In the genomic region with DNA sequence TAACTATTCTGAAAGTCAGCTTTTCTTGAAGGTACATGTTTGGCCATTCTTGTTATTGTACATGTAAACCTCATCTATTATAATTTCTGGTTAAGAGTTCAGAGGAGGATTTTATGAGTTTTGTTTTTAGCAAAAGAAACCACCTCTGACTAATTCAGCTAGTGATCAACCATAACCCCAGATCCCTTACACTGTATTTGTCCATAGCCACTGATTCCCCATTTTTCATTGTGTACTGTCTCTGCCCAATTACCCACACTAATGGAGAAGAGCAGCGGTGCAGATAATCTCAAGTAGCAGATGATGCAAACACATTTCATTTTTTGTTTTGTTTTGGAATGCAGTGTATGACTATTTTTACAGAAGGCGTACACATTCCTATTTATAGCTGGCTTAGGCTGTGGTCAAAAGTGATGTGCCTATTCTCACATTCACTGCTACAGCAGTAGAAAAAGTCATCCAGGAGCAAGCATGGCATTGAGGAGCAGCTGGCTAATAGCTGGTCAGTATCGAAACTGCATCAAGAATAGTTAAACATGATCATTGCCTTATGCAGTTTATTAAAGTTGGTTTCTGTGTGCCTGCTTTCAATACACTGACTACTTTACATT, we compare ENCODE assay signal across 15 cellular contexts.
DNase-seq lines count a peak whose midpoint lies in the region; ATAC-seq, FAIRE-seq and TF ChIP-seq lines count a peak whose summit lies in the region.
"Had no signal": no experiment of that assay in that cellular context is flagged by ENCODE, and none has a peak within 500 bp of the region (broad histone marks: within the 10 kb centered on the region; RNA-seq: fewer than 3 reads in every experiment).

No MANE protein-coding gene starts in this region.

- peaks cover 0 to 6% (median 0%) of the 10 kb centered on the region in 4 donors for H3K27me3 ChIP-seq in pancreas
- no peaks in the 10 kb centered on the region for H3K27me3 ChIP-seq in endodermal cell (ENCODE audit: control insufficient read depth, insufficient read depth, low read length, poor library complexity, severe bottlenecking)
- H3K27me3 ChIP-seq: ascending aorta, left lung had no signal

- H3K27ac Mint-ChIP-seq in activated naive CD4-positive, alpha-beta T cell treated with anti-CD3 and anti-CD28 coated beads for 36 hours: no peak overlapping the region
- H3K27ac Mint-ChIP-seq in endodermal cell: no peak overlapping the region
- H3K27ac Mint-ChIP-seq: T-helper 1 cell treated with Interleukin-12 subunit alpha and Interleukin-12 subunit beta and Interleukin-4 antibody, amounts not matched to agents 30 μg/mL and 1 μg/mL, for 36 hours had no signal

- no peaks in the 10 kb centered on the region for H3K4me1 Mint-ChIP-seq in activated naive CD4-positive, alpha-beta T cell treated with anti-CD3 and anti-CD28 coated beads for 36 hours (ENCODE audit: low read depth)
- H3K4me1 Mint-ChIP-seq in endodermal cell: no peaks in the 10 kb centered on the region

- intact Hi-C loops in activated naive CD4-positive, alpha-beta T cell treated with anti-CD3 and anti-CD28 coated beads for 36 hours (cut with micrococcal nuclease): no loop called here
- intact Hi-C loops in pancreas (cut with DNase I): no loop called here

- no peak for FAIRE-seq in pancreas (lab: Jason Lieb, UNC)
- FAIRE-seq: HTR-8/SVneo, urothelium cell line had no signal

- H3K36me3 ChIP-seq in pancreas: no peaks in the 10 kb centered on the region
- H3K36me3 ChIP-seq in endodermal cell (ENCODE audit: control insufficient read depth, insufficient read depth, low read length): no peaks in the 10 kb centered on the region
- H3K36me3 ChIP-seq: ascending aorta, left lung had no signal

- H3K4me3 ChIP-seq in pancreas: no peak overlapping the region
- no peak overlapping the region for H3K4me3 ChIP-seq in endodermal cell (ENCODE audit: low read length)
- H3K4me3 ChIP-seq: ascending aorta, left lung had no signal

- peaks cover 8% of the 10 kb centered on the region for H3K9me3 Mint-ChIP-seq in activated naive CD4-positive, alpha-beta T cell treated with anti-CD3 and anti-CD28 coated beads for 36 hours
- no peaks in the 10 kb centered on the region for H3K9me3 Mint-ChIP-seq in endodermal cell
- H3K9me3 Mint-ChIP-seq: T-helper 1 cell treated with Interleukin-12 subunit alpha and Interleukin-12 subunit beta and Interleukin-4 antibody, amounts not matched to agents 30 μg/mL and 1 μg/mL, for 36 hours had no signal

- WGBS in pancreas, 2 donors: 67 to 69% methylated on average over 3 of the region's 3 CpGs
- WGBS in endodermal cell (ENCODE audit: insufficient coverage in 1 of 2, insufficient read length in 1 of 2), 2 experiments: 92 to 97% methylated on average over 2 to 3 of the region's 3 CpGs

- CTCF ChIA-PET in activated naive CD4-positive, alpha-beta T cell treated with anti-CD3 and anti-CD28 coated beads for 36 hours (lab: Charles Lee): no interaction called here

- no peaks in the 10 kb centered on the region for H3K27me3 Mint-ChIP-seq in activated naive CD4-positive, alpha-beta T cell treated with anti-CD3 and anti-CD28 coated beads for 36 hours (ENCODE audit: low read depth)
- H3K27me3 Mint-ChIP-seq in endodermal cell (ENCODE audit: insufficient read depth): no peaks in the 10 kb centered on the region

- ATAC-seq in GM18517 (IDR thresholded peaks at IDR 0.05; ENCODE audit: unreplicated experiment) (peak; percentile 63), GM21619 (IDR thresholded peaks at IDR 0.05; ENCODE audit: unreplicated experiment) (peak; percentile 70), HG03354 (IDR thresholded peaks at IDR 0.05; ENCODE audit: poor library complexity, severe bottlenecking, unreplicated experiment) (peak; percentile 60), pancreas (no peak)
- ATAC-seq: left lung had no signal

- no peak overlapping the region for H3K4me3 Mint-ChIP-seq in activated naive CD4-positive, alpha-beta T cell treated with anti-CD3 and anti-CD28 coated beads for 36 hours
- no peak overlapping the region for H3K4me3 Mint-ChIP-seq in endodermal cell
- H3K4me3 Mint-ChIP-seq: T-helper 1 cell treated with Interleukin-12 subunit alpha and Interleukin-12 subunit beta and Interleukin-4 antibody, amounts not matched to agents 30 μg/mL and 1 μg/mL, for 36 hours had no signal

- no peak overlapping the region for H3K9ac ChIP-seq in endodermal cell (ENCODE audit: extremely low read depth, low read length, poor library complexity, severe bottlenecking)

- no peaks in the 10 kb centered on the region for H3K4me1 ChIP-seq in pancreas
- no peaks in the 10 kb centered on the region for H3K4me1 ChIP-seq in endodermal cell (ENCODE audit: control insufficient read depth, insufficient read depth, low read length)
- H3K4me1 ChIP-seq: ascending aorta, left lung had no signal

- DNase-seq in fibroblast of peridontal ligament (ENCODE audit: extremely low read depth): peak; percentile 3
- DNase-seq in activated naive CD4-positive, alpha-beta T cell treated with anti-CD3 and anti-CD28 coated beads for 36 hours: no peak
- no peak for DNase-seq in pancreas
- DNase-seq in endodermal cell: no peak
- no peak for DNase-seq in stimulated activated naive CD4-positive, alpha-beta T cell treated with Interleukin-2 at 50 U/mL for 16 hours (lab: John Stamatoyannopoulos, UW)
- DNase-seq: left lung, NCI-H526 had no signal

- H3K27ac ChIP-seq in pancreas (no peak overlapping the region), endodermal cell (ENCODE audit: low read depth, low read length) (no peak overlapping the region)
- H3K27ac ChIP-seq: ascending aorta, epithelial cell of prostate, left lung had no signal

- H3K9me3 ChIP-seq in pancreas (no peaks in the 10 kb centered on the region), endodermal cell (ENCODE audit: control insufficient read depth, low read length) (no peaks in the 10 kb centered on the region)
- H3K9me3 ChIP-seq: ascending aorta, left lung had no signal

- TF ChIP-seq CTCF in pancreas (IDR thresholded peaks at IDR 0.05) (no peak), endodermal cell (conservative IDR thresholded peaks at IDR 0.05) (no peak)

- H3K36me3 Mint-ChIP-seq in activated naive CD4-positive, alpha-beta T cell treated with anti-CD3 and anti-CD28 coated beads for 36 hours (ENCODE audit: low read depth): no peaks in the 10 kb centered on the region
- H3K36me3 Mint-ChIP-seq in endodermal cell (ENCODE audit: low read depth): no peaks in the 10 kb centered on the region

Comparison
In these comparisons a context has a peak if more than half of its experiments do, and no peak if none do; other contexts are left out.
1. ATAC-seq: peak in GM18517 (single experiment), GM21619 (single experiment) and HG03354 (single experiment); none in pancreas (0 of 4).